In the genomic region with DNA sequence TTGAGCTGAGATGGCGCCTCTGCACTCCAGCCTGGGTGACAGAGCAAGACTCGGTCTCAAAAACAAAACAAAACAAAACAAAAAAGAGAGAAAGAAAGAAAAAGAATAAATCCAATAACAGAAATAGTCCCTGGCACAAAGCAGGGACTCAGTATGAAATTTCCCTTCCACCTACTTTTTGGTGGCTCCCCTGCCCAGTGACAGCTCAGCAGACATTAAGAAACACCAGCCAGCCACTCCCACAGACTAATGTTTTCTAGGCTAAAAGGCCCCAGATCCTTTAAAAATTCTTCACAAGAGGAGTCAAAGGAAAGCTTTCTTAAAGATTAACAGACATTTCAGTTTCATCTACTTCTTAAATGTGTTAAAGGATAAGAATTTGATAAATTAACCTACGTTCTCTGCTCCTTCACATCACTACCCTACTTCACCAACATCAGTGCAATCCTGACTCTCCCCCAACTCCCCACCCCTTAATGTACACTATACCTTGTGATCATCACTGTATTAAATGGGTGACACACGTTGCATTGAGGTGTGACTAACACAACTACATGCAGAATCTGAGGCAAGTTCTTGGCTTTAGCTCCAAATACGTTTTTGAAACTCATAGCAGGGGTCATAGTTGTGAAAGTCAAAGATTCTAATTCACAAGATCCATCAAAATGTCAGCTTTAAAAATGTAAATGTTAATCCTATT, we compare ENCODE assay signal across 19 cellular contexts.
A peak's percentile ranks its signal among the peaks of the same experiment; 100 is the strongest.
DNase-seq lines count a peak whose midpoint lies in the region; ATAC-seq, FAIRE-seq and TF ChIP-seq lines count a peak whose summit lies in the region.
"Had no signal": no experiment of that assay in that cellular context is flagged by ENCODE, and none has a peak within 500 bp of the region (broad histone marks: within the 10 kb centered on the region; RNA-seq: fewer than 3 reads in every experiment).

No MANE protein-coding gene starts in this region.

- no peaks in the 10 kb centered on the region for H4K20me1 ChIP-seq in K562 (replicated peaks; ENCODE audit: control insufficient read depth, insufficient read depth, low read length)

- H3K4me1 Mint-ChIP-seq in activated CD4-positive, alpha-beta T cell treated with anti-CD3 and anti-CD28 coated beads, Interleukin-2, amount 10 ng/mL, durations not matched to agents 7 days and 5 days: no peaks in the 10 kb centered on the region
- no peaks in the 10 kb centered on the region for H3K4me1 Mint-ChIP-seq in activated T-cell treated with anti-CD3 and anti-CD28 coated beads, Interleukin-2, amount 50 U/mL, for 4 hours (ENCODE audit: low read depth)
- H3K4me1 Mint-ChIP-seq in progenitor cell of endocrine pancreas (ENCODE audit: low read depth): peaks cover 6% of the 10 kb centered on the region
- H3K4me1 Mint-ChIP-seq: B cell, IgD-negative memory B cell had no signal

- POLR2A ChIA-PET in K562 (lab: Yijun Ruan, JAX): interaction anchor here (0.7 kb wide), 1 partner anchor 19 kb away, joined by 3 read pairs; no protein-coding TSS in a partner anchor
- POLR2A ChIA-PET in activated CD4-positive, alpha-beta T cell treated with anti-CD3 and anti-CD28 coated beads, Interleukin-2, amount 10 ng/mL, durations not matched to agents 7 days and 5 days (lab: Charles Lee): no interaction called here

- H3K36me3 ChIP-seq in K562 (ENCODE audit: control insufficient read depth, insufficient read depth, low read length): no peaks in the 10 kb centered on the region

- H3K4me2 ChIP-seq in K562 (ENCODE audit: insufficient read depth, low read length): no peak overlapping the region

- H3K27me3 Mint-ChIP-seq in activated CD4-positive, alpha-beta T cell treated with anti-CD3 and anti-CD28 coated beads, Interleukin-2, amount 10 ng/mL, durations not matched to agents 7 days and 5 days: peaks cover 14% of the 10 kb centered on the region
- H3K27me3 Mint-ChIP-seq in activated T-cell treated with anti-CD3 and anti-CD28 coated beads, Interleukin-2, amount 50 U/mL, for 4 hours (ENCODE audit: low read depth): peaks cover 6% of the 10 kb centered on the region
- no peaks in the 10 kb centered on the region for H3K27me3 Mint-ChIP-seq in progenitor cell of endocrine pancreas

- no peak for TF ChIP-seq EP300 in K562 (IDR thresholded peaks at IDR 0.05; ENCODE audit: low read length)

- peaks cover 7 to 11% of the 10 kb centered on the region in 2 experiments; a peak in 3 of 5 replicates for H3K27me3 ChIP-seq in K562 (ENCODE audit: control insufficient read depth in 2 of 2, insufficient read depth in 2 of 2, low read length in 2 of 2)

- no peaks in the 10 kb centered on the region for H3K9me3 Mint-ChIP-seq in activated CD4-positive, alpha-beta T cell treated with anti-CD3 and anti-CD28 coated beads, Interleukin-2, amount 10 ng/mL, durations not matched to agents 7 days and 5 days
- no peaks in the 10 kb centered on the region for H3K9me3 Mint-ChIP-seq in activated T-cell treated with anti-CD3 and anti-CD28 coated beads, Interleukin-2, amount 50 U/mL, for 4 hours
- H3K9me3 Mint-ChIP-seq in progenitor cell of endocrine pancreas (ENCODE audit: low read depth): no peaks in the 10 kb centered on the region
- H3K9me3 Mint-ChIP-seq: IgD-negative memory B cell had no signal

- H3K27ac ChIP-seq in K562 (ENCODE audit: extremely low read depth, low read depth, low read length): no peak overlapping the region
- H3K27ac ChIP-seq: HL-60 had no signal

- H2AFZ ChIP-seq in K562 (ENCODE audit: low read depth, low read length): peak overlapping the region; percentile 6; the same call in 1 of the 2 replicates

- in situ Hi-C loops in K562 (cut with MboI): no loop called here

- intact Hi-C loops in K562 (cut with micrococcal nuclease): no loop called here

- 6% methylated on average over 5 of the region's 5 CpGs for WGBS in K562 (ENCODE audit: insufficient coverage, low coverage, missing lambda C conversion rate)

- no TSS peak for BruUV-seq in K562 (replicated peaks; lab: Mats Ljungman, UMichigan)

- no peak overlapping the region for H3K4me3 Mint-ChIP-seq in activated CD4-positive, alpha-beta T cell treated with anti-CD3 and anti-CD28 coated beads, Interleukin-2, amount 10 ng/mL, durations not matched to agents 7 days and 5 days
- H3K4me3 Mint-ChIP-seq in activated T-cell treated with anti-CD3 and anti-CD28 coated beads, Interleukin-2, amount 50 U/mL, for 4 hours: no peak overlapping the region
- H3K4me3 Mint-ChIP-seq in progenitor cell of endocrine pancreas (ENCODE audit: low read depth): no peak overlapping the region
- H3K4me3 Mint-ChIP-seq: B cell, IgD-negative memory B cell had no signal

- H3K79me2 ChIP-seq in K562 (ENCODE audit: control insufficient read depth, insufficient read depth, low read length): no peaks in the 10 kb centered on the region

- TF ChIP-seq POLR2A in K562 (conservative IDR thresholded peaks at IDR 0.05): no peak

- no peak overlapping the region for H3K27ac Mint-ChIP-seq in activated CD4-positive, alpha-beta T cell treated with anti-CD3 and anti-CD28 coated beads, Interleukin-2, amount 10 ng/mL, durations not matched to agents 7 days and 5 days
- no peak overlapping the region for H3K27ac Mint-ChIP-seq in progenitor cell of endocrine pancreas
- H3K27ac Mint-ChIP-seq: B cell, IgD-negative memory B cell had no signal

- no peaks in the 10 kb centered on the region for H3K4me1 ChIP-seq in K562 (replicated peaks in 1 of 2; ENCODE audit: control insufficient read depth in 2 of 2, insufficient read depth in 2 of 2, low read length in 2 of 2)

- ATAC-seq in K562 (peak; percentile 23; the same call in 2 of the 3 replicates), omental fat pad (ENCODE audit: low FRiP score) (peak; percentile 76)
- ATAC-seq in activated T-cell treated with anti-CD3 and anti-CD28 coated beads, Interleukin-2, amount 50 U/mL, for 4 hours: no peak

- no peak overlapping the region for H3K4me3 ChIP-seq in K562

- H3K9me1 ChIP-seq in K562 (ENCODE audit: control insufficient read depth, insufficient read depth, low read length): no peaks in the 10 kb centered on the region

- FAIRE-seq in K562 (lab: Jason Lieb, UNC): no peak
- FAIRE-seq: G401.6 had no signal

- no peaks in the 10 kb centered on the region for H3K36me3 Mint-ChIP-seq in activated CD4-positive, alpha-beta T cell treated with anti-CD3 and anti-CD28 coated beads, Interleukin-2, amount 10 ng/mL, durations not matched to agents 7 days and 5 days (ENCODE audit: low read depth)
- H3K36me3 Mint-ChIP-seq in activated T-cell treated with anti-CD3 and anti-CD28 coated beads, Interleukin-2, amount 50 U/mL, for 4 hours (ENCODE audit: insufficient read depth): no peaks in the 10 kb centered on the region
- H3K36me3 Mint-ChIP-seq in progenitor cell of endocrine pancreas (ENCODE audit: insufficient read depth): no peaks in the 10 kb centered on the region
- H3K36me3 Mint-ChIP-seq: IgD-negative memory B cell had no signal

- TF ChIP-seq RAD21 in K562 (CRISPR knock-in tag; conservative IDR thresholded peaks at IDR 0.05 in 1 of 2, IDR thresholded peaks at IDR 0.05 in 1 of 2): no peak

- H3K9ac ChIP-seq in K562 (ENCODE audit: insufficient read depth in 1 of 2, low read depth in 2 of 2, low read length in 2 of 2): no peak overlapping the region

- CTCF ChIA-PET in K562 (lab: Yijun Ruan, JAX; ENCODE audit: low intra/inter-chr PET ratio): no interaction called here
- CTCF ChIA-PET in activated CD4-positive, alpha-beta T cell treated with anti-CD3 and anti-CD28 coated beads, Interleukin-2, amount 10 ng/mL, durations not matched to agents 7 days and 5 days (lab: Charles Lee): no interaction called here

- TF ChIP-seq CTCF in K562 (IDR thresholded peaks at IDR 0.05 in 2 of 3, conservative IDR thresholded peaks at IDR 0.05 in 1 of 3; ENCODE audit: insufficient read depth in 2 of 3, low read depth in 1 of 3, low read length in 3 of 3) (no peak), omental fat pad (IDR thresholded peaks at IDR 0.05) (no peak), progenitor cell of endocrine pancreas (IDR thresholded peaks at IDR 0.05; ENCODE audit: unreplicated experiment) (no peak)

- DNase-seq in AG20443 (ENCODE audit: low spot score) (peak; percentile 16), NCI-H460 (ENCODE audit: extremely low read depth, low read depth) (peak; percentile 8), K562 (ENCODE audit: extremely low read depth in 1 of 4, low spot score in 3 of 4) (no peak), omental fat pad (ENCODE audit: low spot score) (no peak), NCI-H187 (lab: John Stamatoyannopoulos, UW) (no peak), progenitor cell of endocrine pancreas (ENCODE audit: low spot score, unreplicated experiment) (no peak)
- DNase-seq in activated CD4-positive, alpha-beta T cell treated with anti-CD3 and anti-CD28 coated beads, Interleukin-2, amount 10 ng/mL, durations not matched to agents 7 days and 5 days: no peak
- no peak for DNase-seq in activated T-cell treated with anti-CD3 and anti-CD28 coated beads, Interleukin-2, amount 50 U/mL, for 4 hours
- DNase-seq: COR-L47, H7, Kasumi-1, NCI-H1694 treated with DMSO at 0.1 percent for 48 hours, NCI-H2107, NCI-H510A treated with DMSO at 0.1 percent for 48 hours, NCI-H774 had no signal

- no peaks in the 10 kb centered on the region for H3K9me3 ChIP-seq in K562 (replicated peaks; ENCODE audit: control insufficient read depth, insufficient read depth, low read depth, low read length)

Comparison
In these comparisons a context has a peak if more than half of its experiments do, and no peak if none do; other contexts are left out.
1. DNase-seq: peak in AG20443 (single experiment) and NCI-H460 (single experiment); none in K562 (0 of 4), omental fat pad (single experiment), activated CD4-positive, alpha-beta T cell treated with anti-CD3 and anti-CD28 coated beads, Interleukin-2, amount 10 ng/mL, durations not matched to agents 7 days and 5 days (single experiment), activated T-cell treated with anti-CD3 and anti-CD28 coated beads, Interleukin-2, amount 50 U/mL, for 4 hours (single experiment), NCI-H187 (0 of 2) and progenitor cell of endocrine pancreas (single experiment).
2. ATAC-seq: peak in K562 (single experiment) and omental fat pad (single experiment); none in activated T-cell treated with anti-CD3 and anti-CD28 coated beads, Interleukin-2, amount 50 U/mL, for 4 hours (0 of 2).